2 cellular contexts compared by ENCODE assay signal in the genomic region with DNA sequence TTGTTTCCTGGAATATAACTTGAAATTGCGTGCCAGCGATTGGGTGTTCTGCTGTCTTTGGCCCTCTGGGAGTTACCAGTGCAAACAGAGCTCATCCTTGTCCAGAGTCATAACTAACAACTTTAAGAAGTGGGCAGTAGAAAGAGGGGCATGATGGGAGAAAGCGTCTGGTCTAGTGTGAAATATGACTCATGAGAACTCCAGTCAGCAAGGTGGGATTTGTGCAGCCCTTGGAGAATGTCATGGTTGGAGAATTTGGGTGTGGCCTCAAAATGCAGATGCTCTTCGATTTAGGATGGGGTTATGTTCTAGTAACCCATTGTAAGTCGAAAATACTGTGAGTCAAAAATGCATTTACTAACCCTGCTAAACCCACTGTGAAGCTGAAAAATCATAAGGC.
TF ChIP-seq lines count a peak whose summit lies in the region.

No MANE protein-coding gene starts in this region.

TF ChIP-seq in A549, 52 proteins besides CTCF, POLR2A, EP300 and RAD21:
- TF ChIP-seq FOSL2 (IDR thresholded peaks at IDR 0.05): peak; percentile 46; the same call in 1 of the 2 replicates
- TF ChIP-seq FOSL2 (CRISPR knock-in tag; IDR thresholded peaks at IDR 0.05): peak; percentile 82
- no peak for TF ChIP-seq TP53 (CRISPR knock-in tag; IDR thresholded peaks at IDR 0.05)
- TF ChIP-seq FOSB (CRISPR knock-in tag; IDR thresholded peaks at IDR 0.05): 0 out of 2 replicates have a peak, but pooled peaks have one; percentile 52
- TF ChIP-seq GATA3 (IDR thresholded peaks at IDR 0.05; ENCODE audit: borderline replicate concordance): peak; percentile 38; the same call in 1 of the 2 replicates
- TF ChIP-seq POLR2AphosphoS2 (conservative IDR thresholded peaks at IDR 0.05; ENCODE audit: low read length): peak; percentile 67; the same call in 1 of the 2 replicates
- 0 out of 2 replicates have a peak, but pooled peaks have one; percentile 28 for TF ChIP-seq FOXS1 (CRISPR knock-in tag; IDR thresholded peaks at IDR 0.05)
- TF ChIP-seq BCL3 (IDR thresholded peaks at IDR 0.05): 0 out of 3 replicates have a peak, but pooled peaks have one; percentile 29
- no peak for TF ChIP-seq EHF (CRISPR knock-in tag; IDR thresholded peaks at IDR 0.05)
- 0 out of 5 replicates have a peak, but pooled peaks of 1 of the 2 experiments have one; percentile 49 for TF ChIP-seq JUN (IDR thresholded peaks at IDR 0.05)
- TF ChIP-seq HOXB5 (CRISPR knock-in tag; IDR thresholded peaks at IDR 0.05): peak; percentile 56; the same call in 1 of the 2 replicates
- no peak for TF ChIP-seq EHMT2 (IDR thresholded peaks at IDR 0.05; ENCODE audit: low read depth)
- peak; percentile 63; the same call in 1 of the 2 replicates for TF ChIP-seq JUNB (IDR thresholded peaks at IDR 0.05)
- TF ChIP-seq HOXA7 (CRISPR knock-in tag; IDR thresholded peaks at IDR 0.05): 0 out of 2 replicates have a peak, but pooled peaks have one; percentile 62
- TF ChIP-seq SMC3 (IDR thresholded peaks at IDR 0.05): 0 out of 3 replicates have a peak, but pooled peaks have one; percentile 15
- peak; percentile 66 for TF ChIP-seq MAX (IDR thresholded peaks at IDR 0.05)
- TF ChIP-seq NFE2L2 (conservative IDR thresholded peaks at IDR 0.05; ENCODE audit: low read length): no peak
- TF ChIP-seq MAFK (IDR thresholded peaks at IDR 0.05; ENCODE audit: partially characterized antibody): peak; percentile 72

TF ChIP-seq in IMR-90, 13 proteins besides CTCF, POLR2A, EP300 and RAD21:
- no peak for TF ChIP-seq BHLHE40 (IDR thresholded peaks at IDR 0.05; ENCODE audit: low read depth, low read length)
- TF ChIP-seq, protein P1, sequence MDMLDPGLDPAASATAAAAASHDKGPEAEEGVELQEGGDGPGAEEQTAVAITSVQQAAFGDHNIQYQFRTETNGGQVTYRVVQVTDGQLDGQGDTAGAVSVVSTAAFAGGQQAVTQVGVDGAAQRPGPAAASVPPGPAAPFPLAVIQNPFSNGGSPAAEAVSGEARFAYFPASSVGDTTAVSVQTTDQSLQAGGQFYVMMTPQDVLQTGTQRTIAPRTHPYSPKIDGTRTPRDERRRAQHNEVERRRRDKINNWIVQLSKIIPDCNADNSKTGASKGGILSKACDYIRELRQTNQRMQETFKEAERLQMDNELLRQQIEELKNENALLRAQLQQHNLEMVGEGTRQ (IDR thresholded peaks at IDR 0.05; ENCODE audit: low read depth, low read length): no peak
- no peak for TF ChIP-seq NFE2L2 (IDR thresholded peaks at IDR 0.05; ENCODE audit: low read depth, low read length)
- peak; percentile 65; the same call in 1 of the 2 replicates for TF ChIP-seq FOS (IDR thresholded peaks at IDR 0.05; ENCODE audit: low read depth, low read length)
- no peak for TF ChIP-seq MAFK (IDR thresholded peaks at IDR 0.05; ENCODE audit: low read depth, low read length)
